ENCODE assay signal across 8 cellular contexts in the genomic region with DNA sequence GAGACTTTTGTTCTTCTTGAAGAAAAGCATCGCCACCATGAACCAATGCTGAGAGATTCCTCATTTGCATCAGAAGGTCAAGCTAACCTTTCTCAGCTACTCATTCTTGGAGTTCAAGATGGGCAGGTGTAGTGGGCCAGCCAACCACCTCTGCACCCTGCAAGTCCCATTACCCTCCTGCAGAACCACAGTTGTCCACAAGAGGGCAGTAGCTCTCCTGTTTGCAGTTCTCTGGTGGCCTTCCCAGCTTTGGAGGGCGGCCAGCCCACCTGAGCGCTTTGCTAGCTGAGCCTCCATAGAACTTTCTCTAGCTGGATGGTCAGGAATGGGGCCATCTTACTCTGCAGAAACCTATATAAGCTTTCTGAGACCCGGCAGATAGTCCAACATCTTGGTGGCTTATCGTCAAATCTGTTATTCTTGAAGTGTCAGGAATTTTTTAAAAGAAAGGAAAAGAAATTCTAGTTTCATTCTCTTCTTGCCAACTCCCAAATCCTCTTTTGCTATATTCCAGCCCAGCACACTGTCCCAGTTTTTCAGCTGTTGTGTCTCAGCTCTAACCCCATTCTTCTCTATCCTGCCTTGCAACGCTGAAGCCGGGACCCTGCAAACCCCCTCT. TPM values are rescaled to one million over a fixed set of nuclear protein-coding genes. Genes with fewer than 3 reads are reported as not detected.
DNase-seq lines count a peak whose midpoint lies in the region; ATAC-seq and TF ChIP-seq lines count a peak whose summit lies in the region.

No MANE protein-coding gene starts in this region.

- peaks cover 90% of the 10 kb centered on the region for H3K27me3 Mint-ChIP-seq in mesothelial cell of epicardium (ENCODE audit: low read depth)

- peaks cover 1% of the 10 kb centered on the region for H3K4me1 Mint-ChIP-seq in mesothelial cell of epicardium

- no peaks in the 10 kb centered on the region for H3K9me3 Mint-ChIP-seq in mesothelial cell of epicardium

- DNase-seq in NCI-H146 (lab: John Stamatoyannopoulos, UW) (peak; percentile 31), NCI-H146 treated with DMSO at 0.1 percent for 48 hours (lab: John Stamatoyannopoulos, UW; ENCODE audit: unreplicated experiment) (no peak), NCI-H345 (lab: John Stamatoyannopoulos, UW) (peak; percentile 77), dedifferentiated amniotic fluid mesenchymal stem cell (ENCODE audit: extremely low spot score) (peak; percentile 47), mesothelial cell of epicardium (ENCODE audit: low spot score in 2 of 2, unreplicated experiment in 2 of 2) (peak; percentile 70 to 91)
- peak; percentile 83 for DNase-seq in activated CD4-positive, alpha-beta T cell treated with anti-CD3 and anti-CD28 coated beads for 48 hours
- DNase-seq in stimulated activated CD8-positive, alpha-beta memory T cell treated with anti-CD3 and anti-CD28 coated beads, Interleukin-2, amount 100 ng/mL, for 48 hours (ENCODE audit: low read depth in 2 of 2) = peak; percentile 69 to 77

- ATAC-seq in HG02870 (IDR thresholded peaks at IDR 0.05; ENCODE audit: unreplicated experiment) = peak; percentile 77

- no peaks in the 10 kb centered on the region for H3K36me3 Mint-ChIP-seq in mesothelial cell of epicardium

- peak; percentile 91 for TF ChIP-seq CTCF in mesothelial cell of epicardium (IDR thresholded peaks at IDR 0.05; ENCODE audit: unreplicated experiment)

- H3K4me3 Mint-ChIP-seq in mesothelial cell of epicardium = no peak overlapping the region

- no peak overlapping the region for H3K27ac Mint-ChIP-seq in mesothelial cell of epicardium

RNA-seq across cellular contexts. Expression of gene LMX1A, which starts 11.0 kb away (rescaled TPM):
- total RNA-seq in mesothelial cell of epicardium = 0.18 TPM in 1 of 3 replicates, not detected in the others
